In the genomic region with DNA sequence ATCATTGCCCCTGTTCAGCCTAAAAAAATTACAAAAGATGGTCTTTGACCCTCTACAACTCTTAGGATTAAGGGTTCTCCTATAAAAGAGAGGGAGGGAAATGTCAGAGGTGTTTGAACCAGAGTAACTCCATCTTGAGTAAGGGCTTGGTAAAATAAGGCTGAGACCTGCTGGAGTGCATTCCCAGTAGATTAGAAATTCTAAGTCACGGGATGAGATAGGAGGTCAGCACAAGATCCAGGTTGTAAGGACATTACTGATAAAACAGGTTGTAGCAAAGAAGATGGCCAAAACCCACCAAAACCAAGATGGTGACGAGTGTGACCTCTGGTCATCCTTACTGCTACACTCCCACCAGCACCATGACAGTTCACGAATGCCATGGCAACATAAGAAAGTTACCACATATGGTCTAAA, we compare ENCODE assay signal across 22 cellular contexts. TPM values are rescaled to one million over a fixed set of nuclear protein-coding genes. Genes with fewer than 3 reads are reported as not detected.
DNase-seq lines count a peak whose midpoint lies in the region; ATAC-seq, FAIRE-seq and TF ChIP-seq lines count a peak whose summit lies in the region.
"Had no signal": no experiment of that assay in that cellular context is flagged by ENCODE, and none has a peak within 500 bp of the region (broad histone marks: within the 10 kb centered on the region; RNA-seq: fewer than 3 reads in every experiment).

No MANE protein-coding gene starts in this region.

- peaks cover 6% of the 10 kb centered on the region for H3F3A ChIP-seq in SK-N-SH (replicated peaks; ENCODE audit: insufficient read depth)

- H3K27ac ChIP-seq in SJSA1: peak overlapping the region; percentile 87
- H3K27ac ChIP-seq in K562 (ENCODE audit: extremely low read depth, low read depth, low read length): peak overlapping the region; percentile 99
- H3K27ac ChIP-seq in SK-N-SH (ENCODE audit: low read depth in 2 of 2, low read length in 1 of 2): no peak overlapping the region
- H3K27ac ChIP-seq: 22Rv1; BLaER1 treated with 17β-estradiol and CSF1 and Interleukin-3, amounts not matched to agents 10 nM and 100 nM had no signal

- no TSS peak for BruUV-seq in K562 (replicated peaks; lab: Mats Ljungman, UMichigan)

- CTCF ChIA-PET in K562 (lab: Yijun Ruan, JAX; ENCODE audit: low intra/inter-chr PET ratio): no interaction called here
- CTCF ChIA-PET in SK-N-SH (lab: Yijun Ruan, JAX): no interaction called here

- H3K36me3 ChIP-seq in SJSA1 (peaks cover 4% of the 10 kb centered on the region; the same call in 1 of the 2 replicates), K562 (ENCODE audit: control insufficient read depth, insufficient read depth, low read length) (no peaks in the 10 kb centered on the region), SK-N-SH (replicated peaks in 1 of 2; ENCODE audit: control insufficient read depth in 1 of 2, insufficient read depth in 2 of 2, low read length in 1 of 2) (no peaks in the 10 kb centered on the region)
- H3K36me3 ChIP-seq: BLaER1 treated with 17β-estradiol and CSF1 and Interleukin-3, amounts not matched to agents 10 nM and 100 nM; HAP-1 had no signal

- peaks cover 22% of the 10 kb centered on the region for H3K9me3 ChIP-seq in SJSA1 (replicated peaks)
- peaks cover 7% of the 10 kb centered on the region; the same call in 1 of the 2 replicates for H3K9me3 ChIP-seq in K562 (replicated peaks; ENCODE audit: control insufficient read depth, insufficient read depth, low read depth, low read length)
- H3K9me3 ChIP-seq in SK-N-SH: peaks cover 3% of the 10 kb centered on the region; the same call in 1 of the 2 replicates
- H3K9me3 ChIP-seq: HAP-1 had no signal

- H3K4me1 ChIP-seq in SJSA1 (replicated peaks): peaks cover 50% of the 10 kb centered on the region
- peaks cover 0 to 32% of the 10 kb centered on the region in 2 experiments; a peak in 3 of 5 replicates for H3K4me1 ChIP-seq in K562 (replicated peaks in 1 of 2; ENCODE audit: control insufficient read depth in 2 of 2, insufficient read depth in 2 of 2, low read length in 2 of 2)
- no peaks in the 10 kb centered on the region for H3K4me1 ChIP-seq in SK-N-SH (ENCODE audit: control insufficient read depth in 1 of 2, insufficient read depth in 2 of 2, low read depth in 1 of 2, low read length in 1 of 2)
- H3K4me1 ChIP-seq: BLaER1 treated with 17β-estradiol and CSF1 and Interleukin-3, amounts not matched to agents 10 nM and 100 nM; HAP-1 had no signal

- peak overlapping the region; percentile 10 for H3K27ac Mint-ChIP-seq in T-helper 2 cell treated with Interferon-gamma antibody and Interleukin-4, amounts not matched to agents 5 μg/mL and 100 μg/mL, for 36 hours

- TF ChIP-seq EP300 in K562 (IDR thresholded peaks at IDR 0.05; ENCODE audit: low read length) (no peak), SK-N-SH (IDR thresholded peaks at IDR 0.05; ENCODE audit: borderline replicate concordance in 1 of 2, low read depth in 1 of 2, low read length in 1 of 2) (no peak)

- H3K4me2 ChIP-seq in K562 (ENCODE audit: insufficient read depth, low read length): peak overlapping the region; percentile 75; the same call in 1 of the 2 replicates
- H3K4me2 ChIP-seq in SK-N-SH: no peak overlapping the region
- H3K4me2 ChIP-seq: BLaER1 treated with 17β-estradiol and CSF1 and Interleukin-3, amounts not matched to agents 10 nM and 100 nM had no signal

- POLR2A ChIA-PET in K562 (lab: Yijun Ruan, JAX): no interaction called here
- POLR2A ChIA-PET in SK-N-SH (lab: Yijun Ruan, JAX): no interaction called here

- H3K27me3 ChIP-seq in SJSA1 (replicated peaks): no peaks in the 10 kb centered on the region
- H3K27me3 ChIP-seq in K562 (ENCODE audit: control insufficient read depth in 2 of 2, insufficient read depth in 2 of 2, low read length in 2 of 2): no peaks in the 10 kb centered on the region
- H3K27me3 ChIP-seq in SK-N-SH (ENCODE audit: insufficient read depth): no peaks in the 10 kb centered on the region
- H3K27me3 ChIP-seq: BLaER1 treated with 17β-estradiol and CSF1 and Interleukin-3, amounts not matched to agents 10 nM and 100 nM had no signal

- no peak overlapping the region for H3K4me3 Mint-ChIP-seq in T-helper 2 cell treated with Interferon-gamma antibody and Interleukin-4, amounts not matched to agents 5 μg/mL and 100 μg/mL, for 36 hours
- H3K4me3 Mint-ChIP-seq: CD4-positive, CD25-positive, alpha-beta regulatory T cell; HFFc6 had no signal

- H3K4me1 Mint-ChIP-seq in T-helper 2 cell treated with Interferon-gamma antibody and Interleukin-4, amounts not matched to agents 5 μg/mL and 100 μg/mL, for 36 hours (ENCODE audit: low read depth): peaks cover 23% of the 10 kb centered on the region

- in situ Hi-C loops in K562 (cut with MboI): no loop called here

- TF ChIP-seq RAD21 in K562 (CRISPR knock-in tag; conservative IDR thresholded peaks at IDR 0.05 in 1 of 2, IDR thresholded peaks at IDR 0.05 in 1 of 2): no peak; a peak in 1 of 4 replicates
- TF ChIP-seq RAD21 in SK-N-SH (IDR thresholded peaks at IDR 0.05; ENCODE audit: low read length): no peak

- TF ChIP-seq CTCF in K562 (IDR thresholded peaks at IDR 0.05 in 2 of 3, conservative IDR thresholded peaks at IDR 0.05 in 1 of 3; ENCODE audit: insufficient read depth in 2 of 3, low read depth in 1 of 3, low read length in 3 of 3) (no peak), SK-N-SH (IDR thresholded peaks at IDR 0.05) (no peak)

- H3K9me1 ChIP-seq in K562 (ENCODE audit: control insufficient read depth, insufficient read depth, low read length): no peaks in the 10 kb centered on the region

- peak overlapping the region in 1 of 2 experiments; percentile 78; a peak in 2 of 4 replicates for H3K9ac ChIP-seq in K562 (ENCODE audit: insufficient read depth in 1 of 2, low read depth in 2 of 2, low read length in 2 of 2)
- no peak overlapping the region for H3K9ac ChIP-seq in SK-N-SH
- H3K9ac ChIP-seq: BLaER1 treated with 17β-estradiol and CSF1 and Interleukin-3, amounts not matched to agents 10 nM and 100 nM had no signal

- ATAC-seq in K562 (no peak), GM18505 (IDR thresholded peaks at IDR 0.05; ENCODE audit: unreplicated experiment) (no peak)

- intact Hi-C loops in K562 (cut with micrococcal nuclease): no loop called here

- H4K20me1 ChIP-seq in K562 (replicated peaks; ENCODE audit: control insufficient read depth, insufficient read depth, low read length) (no peaks in the 10 kb centered on the region), SK-N-SH (ENCODE audit: insufficient read depth) (no peaks in the 10 kb centered on the region)
- H4K20me1 ChIP-seq: BLaER1 treated with 17β-estradiol and CSF1 and Interleukin-3, amounts not matched to agents 10 nM and 100 nM had no signal

- WGBS in K562 (ENCODE audit: insufficient coverage, low coverage, missing lambda C conversion rate): 36% methylated on average over 3 of the region's 3 CpGs
- 30% methylated on average over 3 of the region's 3 CpGs for WGBS in SK-N-SH (ENCODE audit: low lambda C conversion rate)

- H3K9me3 Mint-ChIP-seq in T-helper 2 cell treated with Interferon-gamma antibody and Interleukin-4, amounts not matched to agents 5 μg/mL and 100 μg/mL, for 36 hours: peaks cover 76% of the 10 kb centered on the region

- no peaks in the 10 kb centered on the region for H3K9me2 ChIP-seq in SK-N-SH

- no peak for TF ChIP-seq POLR2A in K562 (conservative IDR thresholded peaks at IDR 0.05)
- TF ChIP-seq POLR2A in GM18505 (IDR thresholded peaks at IDR 0.05; ENCODE audit: borderline replicate concordance, extremely low read depth, insufficient read depth, insufficient read length): no peak

- DNase-seq in T-helper 2 cell treated with Interferon-gamma antibody and Interleukin-4, amounts not matched to agents 5 μg/mL and 100 μg/mL, for 36 hours (ENCODE audit: low spot score): no peak
- DNase-seq in T-helper 2 cell: no peak
- peak in 1 of 2 experiments; percentile 41 for DNase-seq in SJSA1 (ENCODE audit: low read depth in 1 of 2, low spot score in 2 of 2)
- peak in 1 of 4 experiments; percentile 44 for DNase-seq in K562 (ENCODE audit: extremely low read depth in 1 of 4, low spot score in 3 of 4)
- DNase-seq in mesenteric fat pad (ENCODE audit: low spot score): no peak
- DNase-seq in SK-N-SH: no peak
- DNase-seq: ACHN, DMS153, DMS79 treated with DMSO at 0.1 percent for 48 hours, EL, HFFc6 had no signal

- peaks cover 25% of the 10 kb centered on the region; the same call in 2 of the 3 replicates for H3K79me2 ChIP-seq in K562 (ENCODE audit: control insufficient read depth, insufficient read depth, low read length)
- no peaks in the 10 kb centered on the region for H3K79me2 ChIP-seq in SK-N-SH (ENCODE audit: insufficient read depth)

- H2AFZ ChIP-seq in K562 (ENCODE audit: low read depth, low read length) (peak overlapping the region; percentile 59; the same call in 1 of the 2 replicates), SK-N-SH (ENCODE audit: low read depth) (no peak overlapping the region)

- H3K27me3 Mint-ChIP-seq in T-helper 2 cell treated with Interferon-gamma antibody and Interleukin-4, amounts not matched to agents 5 μg/mL and 100 μg/mL, for 36 hours (ENCODE audit: low read depth): no peaks in the 10 kb centered on the region
- H3K27me3 Mint-ChIP-seq: CD4-positive, CD25-positive, alpha-beta regulatory T cell had no signal

- peaks cover 27% of the 10 kb centered on the region for H3K36me3 Mint-ChIP-seq in T-helper 2 cell treated with Interferon-gamma antibody and Interleukin-4, amounts not matched to agents 5 μg/mL and 100 μg/mL, for 36 hours (ENCODE audit: low read depth)

- FAIRE-seq in K562 (lab: Jason Lieb, UNC): no peak
- FAIRE-seq: D721Med, GM12891, GM19239, H1, HepG2, HTR-8/SVneo had no signal

- H3K4me3 ChIP-seq in SJSA1 (no peak overlapping the region), K562 (no peak overlapping the region), SK-N-SH (ENCODE audit: low read depth in 2 of 2, low read length in 1 of 2) (no peak overlapping the region)
- H3K4me3 ChIP-seq: BLaER1 treated with 17β-estradiol and CSF1 and Interleukin-3, amounts not matched to agents 10 nM and 100 nM; HAP-1 had no signal

RNA-seq across cellular contexts. Expression of a gene that starts 48.7 kb away (rescaled TPM):
- total RNA-seq in SJSA1 (2014; rRNA removed; shearing (Covaris generic)): 208 and 225 TPM in 2 replicates
- total RNA-seq in K562 (2011; cell fraction: chromatin; rRNA removed; ENCODE audit: low replicate concordance): 178 and 324 TPM in 2 replicates
- total RNA-seq in K562 (2011; cell fraction: nucleolus; rRNA removed): 159 and 175 TPM in 2 replicates
- total RNA-seq in K562 (2011; cell fraction: nucleoplasm; rRNA removed): 205 and 428 TPM in 2 replicates
- total RNA-seq in K562 (2014; rRNA removed): 45.0 and 50.2 TPM in 2 replicates
- total RNA-seq in K562 (2014; rRNA removed; fragmentation: Illumina TruSeq; extraction: Trizol): 53.0 and 67.7 TPM in 2 replicates
- total RNA-seq in K562 (2015; rRNA removed; fragmentation: Illumina TruSeq; extraction: Trizol): 45.4 and 61.9 TPM in 2 replicates
- 46.9 and 55.0 TPM in 2 replicates for total RNA-seq in K562 (2021)
- 169 and 183 TPM in 2 replicates for polyA plus RNA-seq in K562 (2011; rRNA removed)
- 54.2 and 61.3 TPM in 2 replicates for polyA plus RNA-seq in K562 (2011; cell fraction: cytosol; rRNA removed)
- 416 and 593 TPM in 2 replicates for polyA plus RNA-seq in K562 (2011; cell fraction: nucleus; rRNA removed)
- polyA plus RNA-seq in K562 (2012): 32.3 and 57.8 TPM in 2 replicates
- polyA plus RNA-seq in K562 (2014; fragmentation: Illumina TruSeq; extraction: Trizol): 21.7 and 23.2 TPM in 2 replicates
- polyA plus RNA-seq in K562 (2014; fragmentation: Nextera tagmentation; extraction: Ambion mirVana): 10 to 100 TPM; 22.1 to 31.0 TPM
- polyA plus RNA-seq in K562 (2014; rRNA removed): 36.8 and 40.2 TPM in 2 replicates
- polyA minus RNA-seq in K562 (2011; rRNA and poly(A)+ RNA removed): 108 and 129 TPM in 2 replicates
- polyA minus RNA-seq in K562 (2011; cell fraction: cytosol; rRNA and poly(A)+ RNA removed): 91.0 and 108 TPM in 2 replicates
- polyA minus RNA-seq in K562 (2011; cell fraction: nucleus; rRNA and poly(A)+ RNA removed): 588 and 736 TPM in 2 replicates
- 115 TPM for total RNA-seq in mesenteric fat pad
- 53.2 and 77.8 TPM in 2 replicates for polyA plus RNA-seq in SK-N-SH (2012; rRNA removed)
- 20.7 and 22.2 TPM in 2 replicates for polyA plus RNA-seq in SK-N-SH (2012; cell fraction: cytosol; rRNA removed)
- polyA plus RNA-seq in SK-N-SH (2012; cell fraction: nucleus; rRNA removed): 274 and 444 TPM in 2 replicates

Comparison
In these comparisons a context has a peak if more than half of its experiments do, and no peak if none do; other contexts are left out.
1. H3K27ac ChIP-seq: peak in SJSA1 (single experiment) and K562 (single experiment); none in SK-N-SH (0 of 2).